27 cellular contexts compared by ENCODE assay signal in genomic region chr20:42313704-42314103, GRCh38.
"Had no signal": no experiment of that assay in that cellular context is flagged by ENCODE, and none has a peak within 500 bp of the region (broad histone marks: within the 10 kb centered on the region; RNA-seq: fewer than 3 reads in every experiment).

No MANE protein-coding gene starts in this region.

- DNase-seq: effector CD8-positive, alpha-beta T cell; endodermal cell; foreskin fibroblast; heart right ventricle; hippocampal formation; left cardiac atrium; left lung; mesenchymal stem cell; mucosa of descending colon; naive B cell; pancreas; right lobe of liver; small intestine; stimulated activated CD4-positive, alpha-beta T cell treated with anti-CD3 and anti-CD28 coated beads, Interleukin-15, amount 100 ng/mL, for 24 hours; stimulated activated CD4-positive, alpha-beta T cell treated with anti-CD3 and anti-CD28 coated beads, Interleukin-2, amount 100 ng/mL, for 48 hours; stimulated activated naive CD4-positive, alpha-beta T cell treated with Interleukin-2 at 50 U/mL for 16 hours; substantia nigra; testis; tibial artery had no signal

- H3K27me3 Mint-ChIP-seq: naive B cell had no signal

- H3K27ac Mint-ChIP-seq: dendritic cell treated with granulocyte-macrophage colony-stimulating factor and Interleukin-4, amounts not matched to agents 40 ng/mL and 50 ng/mL, for 4 days; endodermal cell; mesothelial cell of epicardium; naive B cell; natural killer cell treated with Interleukin-12 subunit alpha and Interleukin-12 subunit beta and Interleukin-15 and Interleukin-18, amount 100 ng/mL, for 72 hours; progenitor cell of endocrine pancreas; type B pancreatic cell had no signal

- H3K4me3 Mint-ChIP-seq: dendritic cell treated with granulocyte-macrophage colony-stimulating factor and Interleukin-4, amounts not matched to agents 40 ng/mL and 50 ng/mL, for 4 days; endodermal cell; mesothelial cell of epicardium; naive B cell; natural killer cell treated with Interleukin-12 subunit alpha and Interleukin-12 subunit beta and Interleukin-15 and Interleukin-18, amount 100 ng/mL, for 72 hours; neural crest cell; type B pancreatic cell had no signal

- H3K36me3 Mint-ChIP-seq: mesothelial cell of epicardium; naive B cell; natural killer cell treated with Interleukin-12 subunit alpha and Interleukin-12 subunit beta and Interleukin-15 and Interleukin-18, amount 100 ng/mL, for 72 hours; type B pancreatic cell had no signal

- H3K9me3 Mint-ChIP-seq: endodermal cell, neural crest cell, type B pancreatic cell had no signal

- H3K4me1 Mint-ChIP-seq: mesothelial cell of epicardium, naive B cell had no signal

- ATAC-seq: esophagus mucosa; gastroesophageal sphincter; heart right ventricle; left cardiac atrium; left lung; mucosa of descending colon; natural killer cell treated with Interleukin-12 subunit alpha and Interleukin-12 subunit beta and Interleukin-15 and Interleukin-18, amount 100 ng/mL, for 72 hours; pancreas; right lobe of liver had no signal
